In genomic region chr16:68370921-68371651, GRCh38 we compare ENCODE assay signal across 12 cellular contexts.
DNase-seq lines count a peak whose midpoint lies in the region; ATAC-seq, FAIRE-seq and TF ChIP-seq lines count a peak whose summit lies in the region.
"Had no signal": no experiment of that assay in that cellular context is flagged by ENCODE, and none has a peak within 500 bp of the region (broad histone marks: within the 10 kb centered on the region; RNA-seq: fewer than 3 reads in every experiment).

No MANE protein-coding gene starts in this region.

- intact Hi-C loops in HepG2 (cut with micrococcal nuclease; ENCODE audit: unreplicated experiment): no loop called here
- intact Hi-C loops in breast epithelium (cut with DNase I; ENCODE audit: low total_unique reads): no loop called here

- no peaks in the 10 kb centered on the region for H3K79me2 ChIP-seq in KMS-11 (ENCODE audit: insufficient read depth, low read depth)
- H3K79me2 ChIP-seq in HepG2 (ENCODE audit: insufficient read depth, low read length): no peaks in the 10 kb centered on the region

- no peaks in the 10 kb centered on the region for H4K20me1 ChIP-seq in KMS-11 (ENCODE audit: insufficient read depth)
- H4K20me1 ChIP-seq in HepG2 (ENCODE audit: insufficient read depth, low read length): no peaks in the 10 kb centered on the region

- H2AFZ ChIP-seq in KMS-11 (ENCODE audit: low read depth): no peak overlapping the region
- no peak overlapping the region for H2AFZ ChIP-seq in HepG2 (ENCODE audit: low read length)

- H3K9ac ChIP-seq in KMS-11: no peak overlapping the region; the same call in 1 of the 2 replicates
- H3K9ac ChIP-seq in HepG2 (ENCODE audit: insufficient read depth, low read depth, low read length): no peak overlapping the region

- TF ChIP-seq EP300 in HepG2 (IDR thresholded peaks at IDR 0.05; ENCODE audit: low read depth in 2 of 2, low read length in 2 of 2) (no peak), HepG2 (CRISPR knock-in tag; IDR thresholded peaks at IDR 0.05; ENCODE audit: borderline replicate concordance) (no peak)

- H3K4me1 ChIP-seq in KMS-11 (ENCODE audit: low read depth, poor library complexity, severe bottlenecking): peaks cover 79% of the 10 kb centered on the region
- peaks cover 14% of the 10 kb centered on the region for H3K4me1 ChIP-seq in HepG2 (ENCODE audit: insufficient read depth, low read length)
- no peaks in the 10 kb centered on the region for H3K4me1 ChIP-seq in breast epithelium
- H3K4me1 ChIP-seq: colonic mucosa had no signal

- TF ChIP-seq POLR2A in HepG2 (IDR thresholded peaks at IDR 0.05; ENCODE audit: insufficient read depth in 1 of 2, low read depth in 2 of 2, low read length in 2 of 2): no peak
- TF ChIP-seq POLR2A in breast epithelium (IDR thresholded peaks at IDR 0.05): no peak

- ATAC-seq in activated CD8-positive, alpha-beta memory T cell treated with anti-CD3 and anti-CD28 coated beads, Interleukin-2, amount 10 ng/mL, durations not matched to agents 7 days and 5 days: peak; percentile 57
- no peak for ATAC-seq in HepG2

- peak overlapping the region; percentile 51 for H3K4me3 Mint-ChIP-seq in activated CD8-positive, alpha-beta memory T cell treated with anti-CD3 and anti-CD28 coated beads, Interleukin-2, amount 10 ng/mL, durations not matched to agents 7 days and 5 days
- no peak overlapping the region for H3K4me3 Mint-ChIP-seq in type B pancreatic cell

- H3K36me3 Mint-ChIP-seq in activated CD8-positive, alpha-beta memory T cell treated with anti-CD3 and anti-CD28 coated beads, Interleukin-2, amount 10 ng/mL, durations not matched to agents 7 days and 5 days: no peaks in the 10 kb centered on the region
- no peaks in the 10 kb centered on the region for H3K36me3 Mint-ChIP-seq in type B pancreatic cell

- peak overlapping the region; percentile 94; the same call in 1 of the 2 replicates for H3K27ac ChIP-seq in KMS-11
- no peak overlapping the region for H3K27ac ChIP-seq in HepG2 (ENCODE audit: extremely low read length, insufficient read depth, low read length)
- no peak overlapping the region for H3K27ac ChIP-seq in breast epithelium
- H3K27ac ChIP-seq: colonic mucosa, thyroid gland had no signal

- H3K4me3 ChIP-seq in KMS-11 (IDR thresholded peaks at IDR 0.05; ENCODE audit: insufficient read depth, low read depth, low read length) (no peak overlapping the region), HepG2 (replicated peaks in 1 of 3; ENCODE audit: insufficient read depth in 1 of 3, low read depth in 2 of 3, low read length in 3 of 3) (no peak overlapping the region), breast epithelium (no peak overlapping the region)
- H3K4me3 ChIP-seq: colonic mucosa, thyroid gland had no signal

- H3K36me3 ChIP-seq in KMS-11 (ENCODE audit: insufficient read depth): no peaks in the 10 kb centered on the region
- H3K36me3 ChIP-seq in HepG2 (replicated peaks in 1 of 2; ENCODE audit: control insufficient read depth in 1 of 2, insufficient read depth in 2 of 2, low read length in 2 of 2): no peaks in the 10 kb centered on the region
- no peaks in the 10 kb centered on the region for H3K36me3 ChIP-seq in breast epithelium
- H3K36me3 ChIP-seq: colonic mucosa, thyroid gland had no signal

- H3K27me3 ChIP-seq in KMS-11 (ENCODE audit: insufficient read depth, low read depth) (no peaks in the 10 kb centered on the region), HepG2 (ENCODE audit: control insufficient read depth in 1 of 2, insufficient read depth in 2 of 2, low read length in 2 of 2) (peaks cover 7 to 67% of the 10 kb centered on the region in 2 experiments; a peak in 4 of 5 replicates), breast epithelium (no peaks in the 10 kb centered on the region)
- H3K27me3 ChIP-seq: colonic mucosa, thyroid gland had no signal

- WGBS in HepG2 (ENCODE audit: low lambda C conversion rate): 56% methylated on average over 40 of the region's 48 CpGs

- H3K9me3 Mint-ChIP-seq in activated CD8-positive, alpha-beta memory T cell treated with anti-CD3 and anti-CD28 coated beads, Interleukin-2, amount 10 ng/mL, durations not matched to agents 7 days and 5 days (ENCODE audit: low read depth): no peaks in the 10 kb centered on the region
- no peaks in the 10 kb centered on the region for H3K9me3 Mint-ChIP-seq in type B pancreatic cell

- TF ChIP-seq RAD21 in HepG2 (CRISPR knock-in tag; IDR thresholded peaks at IDR 0.05): no peak

- H3K4me1 Mint-ChIP-seq in activated CD8-positive, alpha-beta memory T cell treated with anti-CD3 and anti-CD28 coated beads, Interleukin-2, amount 10 ng/mL, durations not matched to agents 7 days and 5 days: peaks cover 42% of the 10 kb centered on the region
- peaks cover 5% of the 10 kb centered on the region for H3K4me1 Mint-ChIP-seq in type B pancreatic cell (ENCODE audit: unreplicated experiment)

- in situ Hi-C loops in HepG2 (cut with HindIII; ENCODE audit: extremely low pct_ligation_motif_present, low pct_unique_long_range_greater_than_20kb): no loop called here

- POLR2A ChIA-PET in HepG2 (lab: Yijun Ruan, JAX): no interaction called here

- no peak for TF ChIP-seq CTCF in KMS-11 (conservative IDR thresholded peaks at IDR 0.05; ENCODE audit: low read depth, low read length)
- no peak for TF ChIP-seq CTCF in HepG2 (CRISPR knock-in tag; IDR thresholded peaks at IDR 0.05)
- no peak for TF ChIP-seq CTCF in type B pancreatic cell (conservative IDR thresholded peaks at IDR 0.05)
- no peak for TF ChIP-seq CTCF in breast epithelium (IDR thresholded peaks at IDR 0.05)

- peak overlapping the region; percentile 44 for H3K27ac Mint-ChIP-seq in activated CD8-positive, alpha-beta memory T cell treated with anti-CD3 and anti-CD28 coated beads, Interleukin-2, amount 10 ng/mL, durations not matched to agents 7 days and 5 days
- no peak overlapping the region for H3K27ac Mint-ChIP-seq in type B pancreatic cell

- peaks cover 48% of the 10 kb centered on the region for H3K27me3 Mint-ChIP-seq in activated CD8-positive, alpha-beta memory T cell treated with anti-CD3 and anti-CD28 coated beads, Interleukin-2, amount 10 ng/mL, durations not matched to agents 7 days and 5 days
- H3K27me3 Mint-ChIP-seq in type B pancreatic cell: no peaks in the 10 kb centered on the region

- CTCF ChIA-PET in activated CD8-positive, alpha-beta memory T cell treated with anti-CD3 and anti-CD28 coated beads, Interleukin-2, amount 10 ng/mL, durations not matched to agents 7 days and 5 days (lab: Charles Lee): interaction anchor here (0.9 to 6.4 kb wide), 9 partner anchors 11 to 150 kb away, joined by 3 to 48 read pairs (median 5); no protein-coding TSS in a partner anchor
- CTCF ChIA-PET in HepG2 (lab: Yijun Ruan, JAX; ENCODE audit: low intra/inter-chr PET ratio, low total read pairs): no interaction called here

- no peak for FAIRE-seq in HepG2 (lab: Jason Lieb, UNC)
- FAIRE-seq: D721Med, H54 had no signal

- peak overlapping the region; percentile 91; the same call in 1 of the 2 replicates for H3K4me2 ChIP-seq in KMS-11
- no peak overlapping the region for H3K4me2 ChIP-seq in HepG2 (ENCODE audit: low read depth, low read length)

- peak; percentile 54 for DNase-seq in COLO668 (lab: John Stamatoyannopoulos, UW; ENCODE audit: unreplicated experiment)
- peak; percentile 80 for DNase-seq in activated CD8-positive, alpha-beta memory T cell treated with anti-CD3 and anti-CD28 coated beads, Interleukin-2, amount 10 ng/mL, durations not matched to agents 7 days and 5 days
- DNase-seq in HepG2 (ENCODE audit: low spot score): no peak
- DNase-seq in type B pancreatic cell (ENCODE audit: extremely low spot score, unreplicated experiment): no peak
- DNase-seq in breast epithelium (ENCODE audit: low spot score in 2 of 2): no peak
- no peak for DNase-seq in amygdala (lab: John Stamatoyannopoulos, UW)
- DNase-seq: colonic mucosa, NCI-H2227 treated with DMSO at 0.1 percent for 48 hours, thyroid gland had no signal

- no TSS peak for BruUV-seq in HepG2 (replicated peaks; lab: Mats Ljungman, UMichigan)

- H3K9me3 ChIP-seq in HepG2 (ENCODE audit: low read length) (no peaks in the 10 kb centered on the region), breast epithelium (no peaks in the 10 kb centered on the region)
- H3K9me3 ChIP-seq: colonic mucosa, thyroid gland had no signal

TF ChIP-seq in HepG2, 621 proteins besides CTCF, POLR2A, EP300 and RAD21:
- no peak for TF ChIP-seq RNF2 (conservative IDR thresholded peaks at IDR 0.05; ENCODE audit: low read depth)
- no peak for TF ChIP-seq ZNF670 (CRISPR knock-in tag; IDR thresholded peaks at IDR 0.05; ENCODE audit: borderline replicate concordance)
- TF ChIP-seq KMT2A (CRISPR knock-in tag; IDR thresholded peaks at IDR 0.05): no peak
- TF ChIP-seq ZNF34 (CRISPR knock-in tag; IDR thresholded peaks at IDR 0.05; ENCODE audit: borderline replicate concordance): no peak
- no peak for TF ChIP-seq PAX8 (CRISPR knock-in tag; IDR thresholded peaks at IDR 0.05; ENCODE audit: borderline replicate concordance)
- TF ChIP-seq ZFP91 (CRISPR knock-in tag; IDR thresholded peaks at IDR 0.05; ENCODE audit: borderline replicate concordance): peak; percentile 17; the same call in 1 of the 2 replicates
- TF ChIP-seq SNAPC5 (CRISPR knock-in tag; IDR thresholded peaks at IDR 0.05; ENCODE audit: borderline replicate concordance): no peak
TF ChIP-seq in HepG2: peak in this region for 1.

Comparison
In these comparisons a context has a peak if more than half of its experiments do, and no peak if none do; other contexts are left out.
1. DNase-seq: peak in COLO668 (single experiment) and activated CD8-positive, alpha-beta memory T cell treated with anti-CD3 and anti-CD28 coated beads, Interleukin-2, amount 10 ng/mL, durations not matched to agents 7 days and 5 days (single experiment); none in HepG2 (single experiment), type B pancreatic cell (single experiment), breast epithelium (0 of 2) and amygdala (0 of 56).